ENCODE assay signal across 21 cellular contexts in genomic region chr10:79392506-79393176, GRCh38. TPM values are rescaled to one million over a fixed set of nuclear protein-coding genes. Genes with fewer than 3 reads are reported as not detected.
DNase-seq lines count a peak whose midpoint lies in the region; ATAC-seq, FAIRE-seq and TF ChIP-seq lines count a peak whose summit lies in the region.
"Had no signal": no experiment of that assay in that cellular context is flagged by ENCODE, and none has a peak within 500 bp of the region (broad histone marks: within the 10 kb centered on the region; RNA-seq: fewer than 3 reads in every experiment).

No MANE protein-coding gene starts in this region.

- TF ChIP-seq POLR2A in sigmoid colon (IDR thresholded peaks at IDR 0.05): no peak

- FAIRE-seq in D721Med (lab: Jason Lieb, UNC): no peak
- FAIRE-seq: HTR-8/SVneo, RCC 7860 had no signal

- H3K27ac ChIP-seq in coronary artery (peak overlapping the region in 1 of 2 donors; percentile 11), sigmoid colon (peak overlapping the region in 2 of 4 donors; percentile 7 to 91)
- H3K27ac ChIP-seq: colonic mucosa, ovary had no signal

- TF ChIP-seq CTCF in D721Med (IDR thresholded peaks at IDR 0.05; ENCODE audit: insufficient read depth, missing control alignments): no peak
- TF ChIP-seq CTCF in coronary artery (IDR thresholded peaks at IDR 0.05): no peak
- TF ChIP-seq CTCF in sigmoid colon (IDR thresholded peaks at IDR 0.05): no peak

- H3K4me3 ChIP-seq in coronary artery: no peak overlapping the region
- H3K4me3 ChIP-seq in sigmoid colon: no peak overlapping the region
- H3K4me3 ChIP-seq: BLaER1 treated with 17β-estradiol and CSF1 and Interleukin-3, amounts not matched to agents 10 nM and 100 nM; colonic mucosa; ovary had no signal

- peaks cover 0 to 76% (median 34%) of the 10 kb centered on the region in 4 donors for H3K4me1 ChIP-seq in sigmoid colon
- H3K4me1 ChIP-seq: colonic mucosa had no signal

- TF ChIP-seq EP300 in sigmoid colon (IDR thresholded peaks at IDR 0.05): no peak

- no peak for ATAC-seq in GM19395 (IDR thresholded peaks at IDR 0.05; ENCODE audit: unreplicated experiment)

- 78 to 85% methylated on average over 6 of the region's 6 CpGs for WGBS in sigmoid colon, 2 donors

- H3K27me3 ChIP-seq in sigmoid colon: no peaks in the 10 kb centered on the region
- H3K27me3 ChIP-seq: BLaER1 treated with 17β-estradiol and CSF1 and Interleukin-3, amounts not matched to agents 10 nM and 100 nM; colonic mucosa; ovary had no signal

- H3K9me3 ChIP-seq in sigmoid colon: no peaks in the 10 kb centered on the region
- H3K9me3 ChIP-seq: BLaER1 treated with 17β-estradiol and CSF1 and Interleukin-3, amounts not matched to agents 10 nM and 100 nM; colonic mucosa; ovary had no signal

- intact Hi-C loops in sigmoid colon (cut with DNase I): no loop called here

- DNase-seq in D721Med (ENCODE audit: insufficient read length, low spot score) (peak; percentile 15), coronary artery (ENCODE audit: low spot score) (peak; percentile 58), islet precursor cell (peak; percentile 20), sigmoid colon (peak; percentile 45), medulla oblongata (ENCODE audit: extremely low spot score) (no peak), NCI-H2171 treated with DMSO at 0.1 percent for 48 hours (lab: John Stamatoyannopoulos, UW) (no peak)
- DNase-seq in activated CD4-positive, alpha-beta T cell treated with anti-CD3 and anti-CD28 coated beads for 4 hours: no peak
- DNase-seq: activated CD4-positive, alpha-beta memory T cell treated with anti-CD3 and anti-CD28 coated beads, Interleukin-2, amount 10 ng/mL, durations not matched to agents 7 days and 5 days; activated naive CD4-positive, alpha-beta T cell treated with anti-CD3 and anti-CD28 coated beads, Interleukin-2, amount 10 ng/mL, durations not matched to agents 7 days and 5 days; activated T-cell treated with anti-CD3 and anti-CD28 coated beads for 4 hours; colonic mucosa; Karpas-422; NCI-H2081 treated with DMSO at 0.1 percent for 48 hours; NCI-H446 treated with DMSO at 0.1 percent for 48 hours; stimulated activated CD4-positive, alpha-beta T cell treated with anti-CD3 and anti-CD28 coated beads, Interleukin-2, amount 100 ng/mL, for 48 hours; T-helper 9 cell had no signal

- peaks cover 5 to 32% (median 14%) of the 10 kb centered on the region in 4 donors for H3K36me3 ChIP-seq in sigmoid colon
- H3K36me3 ChIP-seq: colonic mucosa, ovary had no signal

RNA-seq across cellular contexts. Expression of gene PPIF, which starts 45.4 kb away (rescaled TPM):
- 10 to 100 TPM; 26.4 to 48.5 (median 32.5) TPM for total RNA-seq in sigmoid colon
- polyA plus RNA-seq in sigmoid colon: 10 to 100 TPM; 60.7 to 74.9 (median 71.9) TPM

RNA-seq across cellular contexts. Expression of gene ZCCHC24, which starts 52.8 kb away (rescaled TPM):
- 100 to 1,000 TPM in 3 of 4 donors, 10 to 100 TPM in 1; 82.6 to 141 (median 121) TPM for total RNA-seq in sigmoid colon
- 10 to 100 TPM in 2 of 3 donors, 1 to 10 TPM in 1; 7.6 to 31.2 (median 21.1) TPM for polyA plus RNA-seq in sigmoid colon

Comparison
In these comparisons a context has a peak if more than half of its experiments do, and no peak if none do; other contexts are left out.
1. DNase-seq: peak in D721Med (single experiment), coronary artery (single experiment), islet precursor cell (single experiment) and sigmoid colon (single experiment); none in activated CD4-positive, alpha-beta T cell treated with anti-CD3 and anti-CD28 coated beads for 4 hours (0 of 2), medulla oblongata (single experiment) and NCI-H2171 treated with DMSO at 0.1 percent for 48 hours (single experiment).